ENCODE assay signal across 8 cellular contexts in the genomic region with DNA sequence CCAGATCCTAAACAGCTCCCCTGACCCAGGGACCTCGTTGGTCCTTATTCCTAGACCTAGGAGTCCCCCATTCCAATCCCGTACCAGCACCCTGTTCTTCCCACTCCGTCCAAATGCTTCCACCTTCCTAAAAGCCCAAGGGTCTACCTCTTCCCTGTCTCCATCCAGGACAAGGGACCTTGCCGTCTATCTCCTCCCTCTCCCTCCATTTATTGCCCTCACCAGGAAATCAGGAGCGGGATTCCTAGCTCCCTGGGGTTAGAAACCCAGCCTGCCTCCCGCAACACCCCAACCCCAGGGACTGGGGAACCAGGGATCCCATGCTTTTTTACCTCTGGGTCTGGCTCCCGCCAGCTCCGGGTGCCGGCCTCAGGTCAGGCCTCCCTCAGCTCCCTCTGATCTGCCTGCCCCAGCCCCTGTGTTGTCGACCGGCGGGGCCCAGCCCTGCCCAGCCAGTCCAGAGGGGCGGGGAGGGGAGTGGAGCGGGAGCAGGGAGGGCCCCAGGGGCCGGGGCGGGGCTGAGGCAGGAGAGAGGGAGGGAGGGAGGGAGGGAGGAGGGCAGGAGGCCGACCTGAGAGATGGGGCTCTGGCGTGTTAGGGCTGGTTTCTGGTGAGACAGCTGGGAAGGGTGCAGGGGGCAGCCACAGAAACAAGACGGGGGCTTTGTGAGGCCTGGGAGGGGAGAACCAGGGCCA. TPM values are rescaled to one million over a fixed set of nuclear protein-coding genes. Genes with fewer than 3 reads are reported as not detected.
A peak's percentile ranks its signal among the peaks of the same experiment; 100 is the strongest.
DNase-seq lines count a peak whose midpoint lies in the region; ATAC-seq and TF ChIP-seq lines count a peak whose summit lies in the region.

Gene B3GNT8, minus strand, starts transcription at position 423 of the 695 bp plus-strand sequence. CDS start 596 bp downstream, outside the sequence.

- no TSS peak for BruUV-seq in mammary epithelial cell (replicated peaks; lab: Mats Ljungman, UMichigan)

- peaks cover 0 to 25% (median 0%) of the 10 kb centered on the region in 11 experiments; a peak in 6 of 22 replicates for H4K20me1 ChIP-seq in BLaER1 treated with 17β-estradiol and CSF1 and Interleukin-3, amounts not matched to agents 10 nM and 100 nM
- H4K20me1 ChIP-seq in mammary epithelial cell (ENCODE audit: insufficient read depth, low read length), result no peaks in the 10 kb centered on the region

- ATAC-seq in HG03457 (IDR thresholded peaks at IDR 0.05; ENCODE audit: unreplicated experiment) (no peak), HG02981 (IDR thresholded peaks at IDR 0.05; ENCODE audit: unreplicated experiment) (no peak)

- peak within 1 kb of the TSS; percentile 70 to 94 (median 79) for H3K9ac ChIP-seq in BLaER1 treated with 17β-estradiol and CSF1 and Interleukin-3, amounts not matched to agents 10 nM and 100 nM
- H3K9ac ChIP-seq in HUES6 (ENCODE audit: low read length) (peak within 1 kb of the TSS; percentile 72), mammary epithelial cell (ENCODE audit: insufficient read depth, low read length) (peak within 1 kb of the TSS; percentile 44)

- H3K4me2 ChIP-seq in BLaER1 treated with 17β-estradiol and CSF1 and Interleukin-3, amounts not matched to agents 10 nM and 100 nM, result peak within 1 kb of the TSS; percentile 91 to 99 (median 95)
- H3K4me2 ChIP-seq in mammary epithelial cell (ENCODE audit: insufficient read depth, low read depth, low read length), result peak within 1 kb of the TSS; percentile 84

- in situ Hi-C loops in mammary epithelial cell (cut with MboI; ENCODE audit: low sequenced_read_pairs in 2 of 2), result no loop called here

- no peaks in the 10 kb centered on the region for H3K27me3 ChIP-seq in BLaER1 treated with 17β-estradiol and CSF1 and Interleukin-3, amounts not matched to agents 10 nM and 100 nM
- no peaks in the 10 kb centered on the region for H3K27me3 ChIP-seq in HUES6 (ENCODE audit: control insufficient read depth, insufficient read depth, low read length)
- H3K27me3 ChIP-seq in mammary epithelial cell (ENCODE audit: insufficient read depth, low read length), result no peaks in the 10 kb centered on the region

- 14% methylated on average over 4 of the region's 19 CpGs for WGBS in mammary epithelial cell (ENCODE audit: low coverage, missing lambda C conversion rate)

- CTCF ChIA-PET in mammary epithelial cell (lab: Charles Lee; ENCODE audit: low non-redundant PET), result interaction anchor here (1.9 kb wide), 1 partner anchor 12 kb away, joined by 5 read pairs; no protein-coding TSS in a partner anchor

- dilution Hi-C loops in mammary epithelial cell (cut with HindIII; ENCODE audit: low sequenced_read_pairs), result loop anchor here (5.0 kb wide), 1 partner anchor 155 kb away; no protein-coding TSS in a partner anchor

- DNase-seq in T-helper 2 cell (peak in 3 of 5 experiments; percentile 10 to 61 (median 35)), mammary epithelial cell (peak; percentile 84), iris pigment epithelial cell (ENCODE audit: low read depth) (peak; percentile 74), smooth muscle cell of the brain vasculature (ENCODE audit: low read depth, low spot score) (peak; percentile 21)

- peak within 1 kb of the TSS; percentile 44 to 75 (median 60) for H3K4me3 ChIP-seq in BLaER1 treated with 17β-estradiol and CSF1 and Interleukin-3, amounts not matched to agents 10 nM and 100 nM
- H3K4me3 ChIP-seq in HUES6 (ENCODE audit: low read depth, low read length) (peak within 1 kb of the TSS; percentile 67), mammary epithelial cell (replicated peaks in 1 of 3; ENCODE audit: insufficient read depth in 1 of 3, low read depth in 2 of 3, low read length in 3 of 3) (peak within 1 kb of the TSS; percentile 52 to 67 (median 53))

- intact Hi-C loops in mammary epithelial cell (cut with micrococcal nuclease), result loop anchor here (1.0 to 2.0 kb wide), 3 partner anchors 18 to 74 kb away; partner anchors contain the start of genes BCKDHA, EXOSC5 and TGFB1

- H3K4me1 ChIP-seq in BLaER1 treated with 17β-estradiol and CSF1 and Interleukin-3, amounts not matched to agents 10 nM and 100 nM, result peaks cover 43 to 92% (median 74%) of the 10 kb centered on the region in 10 experiments
- H3K4me1 ChIP-seq in HUES6 (ENCODE audit: control insufficient read depth, insufficient read depth, low read length), result peaks cover 18% of the 10 kb centered on the region
- peaks cover 26% of the 10 kb centered on the region for H3K4me1 ChIP-seq in mammary epithelial cell (ENCODE audit: insufficient read depth, low read length)

- H3K36me3 ChIP-seq in BLaER1 treated with 17β-estradiol and CSF1 and Interleukin-3, amounts not matched to agents 10 nM and 100 nM, result peaks cover 46 to 84% (median 55%) of the 10 kb centered on the region in 11 experiments
- H3K36me3 ChIP-seq in HUES6 (ENCODE audit: control insufficient read depth, insufficient read depth, low read length) (peaks cover 46% of the 10 kb centered on the region), mammary epithelial cell (ENCODE audit: insufficient read depth, low read length) (peaks cover 3% of the 10 kb centered on the region)

- peak within 1 kb of the TSS; percentile 76 to 89 (median 84) for H3K27ac ChIP-seq in BLaER1 treated with 17β-estradiol and CSF1 and Interleukin-3, amounts not matched to agents 10 nM and 100 nM
- H3K27ac ChIP-seq in HUES6 (ENCODE audit: low read depth, low read length), result peak within 1 kb of the TSS; percentile 42; the same call in 1 of the 2 replicates
- H3K27ac ChIP-seq in mammary epithelial cell (ENCODE audit: insufficient read depth, low read depth, low read length), result peak within 1 kb of the TSS; percentile 51

- no peaks in the 10 kb centered on the region for H3K9me3 ChIP-seq in BLaER1 treated with 17β-estradiol and CSF1 and Interleukin-3, amounts not matched to agents 10 nM and 100 nM (replicated peaks in 1 of 11)
- H3K9me3 ChIP-seq in HUES6 (ENCODE audit: control insufficient read depth, insufficient read depth, low read depth, low read length), result no peaks in the 10 kb centered on the region
- no peaks in the 10 kb centered on the region for H3K9me3 ChIP-seq in mammary epithelial cell (replicated peaks; ENCODE audit: insufficient read depth, low read length)

- H3K79me2 ChIP-seq in mammary epithelial cell (ENCODE audit: insufficient read depth, low read length), result no peaks in the 10 kb centered on the region

- peak within 1 kb of the TSS; percentile 80 for H2AFZ ChIP-seq in mammary epithelial cell (ENCODE audit: low read depth, low read length)

- no peak for TF ChIP-seq CTCF in mammary epithelial cell (conservative IDR thresholded peaks at IDR 0.05 in 1 of 2, IDR thresholded peaks at IDR 0.05 in 1 of 2; ENCODE audit: extremely low read depth in 1 of 2, insufficient read depth in 1 of 2, low read depth in 1 of 2, low read length in 2 of 2)

RNA-seq across cellular contexts. Expression of gene B3GNT8, which starts in this region (rescaled TPM):
- 1 to 10 TPM; 5.2 to 5.8 TPM for total RNA-seq in mammary epithelial cell
- polyA plus RNA-seq in mammary epithelial cell, result 0.93 TPM
- polyA minus RNA-seq in mammary epithelial cell, result 0.67 TPM

Comparison
In these comparisons a context has a peak if more than half of its experiments do, and no peak if none do; other contexts are left out.
1. DNase-seq: peak in every context shown above with its lines; median percentile 84 in mammary epithelial cell; 74 in iris pigment epithelial cell; 35 in T-helper 2 cell; 21 in smooth muscle cell of the brain vasculature.